Comparison of ENCODE assay signal across 34 cellular contexts in genomic region chr2:15622214-15622613, GRCh38.
"Had no signal": no experiment of that assay in that cellular context is flagged by ENCODE, and none has a peak within 500 bp of the region (broad histone marks: within the 10 kb centered on the region; RNA-seq: fewer than 3 reads in every experiment).

No MANE protein-coding gene starts in this region.

- H3K27ac ChIP-seq: KMS-11 had no signal

- H3K27me3 ChIP-seq: MG63 had no signal

- H3K4me3 ChIP-seq: MG63 had no signal

- H3K9me3 ChIP-seq: MG63 had no signal

- DNase-seq: Karpas-422, Kasumi-1, MG63, MM.1S, MV-4-11, NCI-H1048, NCI-H1092, NCI-H1092 treated with DMSO at 0.1 percent for 48 hours, NCI-H1105, NCI-H1105 treated with DMSO at 0.1 percent for 48 hours, NCI-H1417, NCI-H1417 treated with DMSO at 0.1 percent for 48 hours, NCI-H1436, NCI-H1436 treated with DMSO at 0.1 percent for 48 hours, NCI-H146, NCI-H1694, NCI-H1694 treated with DMSO at 0.1 percent for 48 hours, NCI-H187, NCI-H187 treated with DMSO at 0.1 percent for 48 hours, NCI-H1930, NCI-H2029, NCI-H2029 treated with DMSO at 0.1 percent for 48 hours, NCI-H2081, NCI-H2081 treated with DMSO at 0.1 percent for 48 hours, NCI-H2107, NCI-H2171, NCI-H2171 treated with DMSO at 0.1 percent for 48 hours, NCI-H2227 treated with DMSO at 0.1 percent for 48 hours, NCI-H226, NCI-H345, NCI-H446, NCI-H446 treated with DMSO at 0.1 percent for 48 hours, NCI-H510A had no signal
